Comparison of ENCODE assay signal across 9 cellular contexts in the genomic region with DNA sequence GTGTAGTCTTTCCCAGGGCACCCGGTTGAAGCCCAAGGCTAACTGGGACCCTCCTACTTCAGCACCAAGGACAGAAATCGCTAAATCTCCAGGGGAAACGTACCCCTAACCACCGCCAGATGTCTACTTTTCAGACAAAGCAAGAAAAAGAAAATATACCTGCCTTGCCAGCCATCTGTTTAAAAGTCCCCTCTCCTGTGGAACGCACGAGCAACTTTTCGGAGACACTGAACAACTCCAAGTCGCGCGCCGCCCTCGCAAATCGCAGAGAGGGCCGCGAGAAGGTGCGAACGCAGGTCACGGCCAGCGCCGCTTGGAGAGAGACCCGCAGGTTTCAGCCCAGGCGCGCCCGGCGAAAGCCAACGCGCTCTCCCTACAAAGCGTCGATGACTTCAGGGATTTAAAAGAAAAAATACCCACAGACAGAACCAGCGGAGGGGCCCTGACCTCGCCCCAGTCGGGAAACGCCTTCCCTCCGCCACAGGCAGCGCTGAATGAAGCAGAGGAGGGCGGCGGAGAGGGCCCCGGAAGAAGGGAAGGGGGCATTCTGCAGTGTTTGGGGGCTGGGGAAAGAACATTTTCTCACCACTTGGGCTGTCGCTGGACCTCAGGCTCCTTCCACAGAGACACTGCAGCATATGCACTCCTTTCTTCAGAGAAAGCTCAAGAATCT.
DNase-seq lines count a peak whose midpoint lies in the region; ATAC-seq, FAIRE-seq and TF ChIP-seq lines count a peak whose summit lies in the region.
"Had no signal": no experiment of that assay in that cellular context is flagged by ENCODE, and none has a peak within 500 bp of the region (broad histone marks: within the 10 kb centered on the region; RNA-seq: fewer than 3 reads in every experiment).

No MANE protein-coding gene starts in this region.

- H3K27me3 ChIP-seq in WERI-Rb-1 (ENCODE audit: insufficient read depth, low read depth, severe bottlenecking) = no peaks in the 10 kb centered on the region
- peaks cover 35% of the 10 kb centered on the region for H3K27me3 ChIP-seq in iPS-20b (ENCODE audit: insufficient read depth, low read length)
- H3K27me3 ChIP-seq in subcutaneous abdominal adipose tissue (ENCODE audit: control insufficient read depth in 5 of 5, insufficient read depth in 4 of 5, low read length in 5 of 5) = peaks cover 0 to 20% (median 13%) of the 10 kb centered on the region in 5 donors
- H3K27me3 ChIP-seq: BLaER1 treated with 17β-estradiol and CSF1 and Interleukin-3, amounts not matched to agents 10 nM and 100 nM had no signal

- H3K27ac ChIP-seq in WERI-Rb-1 (peak overlapping the region; percentile 80), iPS-20b (ENCODE audit: low read length) (no peak overlapping the region), subcutaneous abdominal adipose tissue (ENCODE audit: low read depth, low read length) (no peak overlapping the region)
- H3K27ac ChIP-seq: BLaER1 treated with 17β-estradiol and CSF1 and Interleukin-3, amounts not matched to agents 10 nM and 100 nM had no signal

- H3K4me1 ChIP-seq in iPS-20b (ENCODE audit: insufficient read depth, low read length) (no peaks in the 10 kb centered on the region), subcutaneous abdominal adipose tissue (ENCODE audit: control insufficient read depth in 5 of 5, insufficient read depth in 5 of 5, low read length in 5 of 5) (peaks cover 0 to 35% (median 18%) of the 10 kb centered on the region in 5 donors)
- H3K4me1 ChIP-seq: BLaER1 treated with 17β-estradiol and CSF1 and Interleukin-3, amounts not matched to agents 10 nM and 100 nM had no signal

- no peak for FAIRE-seq in GM12891 (lab: Jason Lieb, UNC)

- ATAC-seq in GM21619 (IDR thresholded peaks at IDR 0.05; ENCODE audit: unreplicated experiment) (no peak), HG03159 (IDR thresholded peaks at IDR 0.05; ENCODE audit: unreplicated experiment) (no peak)

- TF ChIP-seq POLR2A in GM12891 (IDR thresholded peaks at IDR 0.05; ENCODE audit: low read depth, low read length) = no peak

- H3K4me3 ChIP-seq in WERI-Rb-1 (ENCODE audit: low read depth, low read length) = peak overlapping the region; percentile 77
- H3K4me3 ChIP-seq in iPS-20b (ENCODE audit: low read length) = peak overlapping the region; percentile 83
- H3K4me3 ChIP-seq in subcutaneous abdominal adipose tissue (ENCODE audit: low read depth in 1 of 5, low read length in 5 of 5) = peak overlapping the region; percentile 67 to 77 (median 74)
- H3K4me3 ChIP-seq: BLaER1 treated with 17β-estradiol and CSF1 and Interleukin-3, amounts not matched to agents 10 nM and 100 nM had no signal

- H3K9me3 ChIP-seq in WERI-Rb-1 (ENCODE audit: severe bottlenecking) = no peaks in the 10 kb centered on the region
- no peaks in the 10 kb centered on the region for H3K9me3 ChIP-seq in iPS-20b (ENCODE audit: insufficient read depth, low read depth, low read length)
- H3K9me3 ChIP-seq in subcutaneous abdominal adipose tissue (ENCODE audit: control insufficient read depth in 5 of 5, low read length in 5 of 5) = peaks cover 0 to 10% (median 6%) of the 10 kb centered on the region in 5 donors

- H3K36me3 ChIP-seq in WERI-Rb-1 (no peaks in the 10 kb centered on the region), iPS-20b (ENCODE audit: insufficient read depth, low read depth, low read length) (no peaks in the 10 kb centered on the region), subcutaneous abdominal adipose tissue (ENCODE audit: control insufficient read depth in 5 of 5, insufficient read depth in 5 of 5, low read length in 5 of 5) (no peaks in the 10 kb centered on the region)
- H3K36me3 ChIP-seq: BLaER1 treated with 17β-estradiol and CSF1 and Interleukin-3, amounts not matched to agents 10 nM and 100 nM had no signal

- TF ChIP-seq CTCF in WERI-Rb-1 (IDR thresholded peaks at IDR 0.05; ENCODE audit: low read depth, low read length) = no peak

- DNase-seq in NCI-H2227 (lab: John Stamatoyannopoulos, UW; ENCODE audit: unreplicated experiment) (peak; percentile 12), NCI-H2227 treated with DMSO at 0.1 percent for 48 hours (lab: John Stamatoyannopoulos, UW) (no peak), WERI-Rb-1 (peak; percentile 29), GM12891 (ENCODE audit: insufficient read length, low spot score) (no peak)

- H3K9ac ChIP-seq in iPS-20b (ENCODE audit: low read depth, low read length) (no peak overlapping the region), subcutaneous abdominal adipose tissue (ENCODE audit: low read length in 5 of 5) (no peak overlapping the region)
- H3K9ac ChIP-seq: BLaER1 treated with 17β-estradiol and CSF1 and Interleukin-3, amounts not matched to agents 10 nM and 100 nM had no signal

TF ChIP-seq in GM12891, 5 proteins besides CTCF, POLR2A, EP300 and RAD21:
- TF ChIP-seq TAF1 (IDR thresholded peaks at IDR 0.05; ENCODE audit: low read depth, low read length) (no peak), SPI1 (IDR thresholded peaks at IDR 0.05; ENCODE audit: low read depth, low read length) (no peak), POLR2AphosphoS5 (IDR thresholded peaks at IDR 0.05; ENCODE audit: low read depth, low read length) (no peak), POU2F2 (IDR thresholded peaks at IDR 0.05; ENCODE audit: low read depth, low read length) (no peak)

Comparison
In these comparisons a context has a peak if more than half of its experiments do, and no peak if none do; other contexts are left out.
1. DNase-seq: peak in NCI-H2227 (single experiment) and WERI-Rb-1 (single experiment); none in NCI-H2227 treated with DMSO at 0.1 percent for 48 hours (single experiment) and GM12891 (single experiment).
2. Peak in every context shown above with its lines, with median percentiles within 50 percentile points of each other: H3K4me3 ChIP-seq.